Comparison of ENCODE assay signal across 34 cellular contexts in the genomic region with DNA sequence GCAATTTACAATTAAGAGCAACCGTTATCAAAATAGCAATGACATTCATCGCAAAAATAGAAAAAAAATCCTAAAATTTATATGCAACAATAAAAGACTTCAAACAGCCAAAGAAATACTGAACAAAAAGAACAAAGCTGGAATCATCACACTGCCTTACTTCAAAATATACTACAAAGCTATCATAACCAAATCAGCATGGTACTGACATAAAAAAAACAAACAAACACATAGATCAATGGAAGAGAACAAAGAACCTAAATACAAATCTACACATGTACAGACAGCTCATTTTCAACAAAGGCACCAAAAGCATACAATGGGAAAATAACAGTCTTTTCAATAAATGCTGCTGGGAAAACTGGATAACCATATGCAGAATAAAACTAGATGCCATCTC.
"Had no signal": no experiment of that assay in that cellular context is flagged by ENCODE, and none has a peak within 500 bp of the region (broad histone marks: within the 10 kb centered on the region; RNA-seq: fewer than 3 reads in every experiment).

No MANE protein-coding gene starts in this region.

- H3K27ac ChIP-seq: ascending aorta, cardiac muscle cell, SJSA1, VCaP had no signal

- ATAC-seq: Panc1, SK-N-SH treated with all-trans-retinoic acid at 6 μM for 48 hours, T-cell, T-helper 17 cell had no signal

- H3K4me3 ChIP-seq: ascending aorta, cardiac muscle cell, SJSA1 had no signal

- H3K27me3 Mint-ChIP-seq: activated B cell treated with CpG ODN at 0.5 μM for 24 hours; activated CD4-positive, alpha-beta memory T cell treated with anti-CD3 and anti-CD28 coated beads for 36 hours; activated naive CD8-positive, alpha-beta T cell treated with anti-CD3 and anti-CD28 coated beads for 36 hours; T-cell; T-helper 17 cell had no signal

- H3K27ac Mint-ChIP-seq: activated B cell treated with CpG ODN at 0.5 μM for 24 hours; activated CD4-positive, alpha-beta memory T cell treated with anti-CD3 and anti-CD28 coated beads for 36 hours; activated naive CD4-positive, alpha-beta T cell treated with anti-CD3 and anti-CD28 coated beads for 36 hours; activated naive CD8-positive, alpha-beta T cell treated with anti-CD3 and anti-CD28 coated beads for 36 hours; activated T-helper 2 cell treated with anti-CD3 and anti-CD28 coated beads, Interferon-gamma antibody, Interleukin-2, Interleukin-4, amounts not matched to agents 10 μg/mL and 5 μg/mL and 100 μg/mL, durations not matched to agents 14 hours and 24 hours and 36 hours; T-cell; T-helper 17 cell had no signal

- H3K27me3 ChIP-seq: ascending aorta, cardiac muscle cell, SJSA1 had no signal

- H3K4me3 Mint-ChIP-seq: activated B cell treated with CpG ODN at 0.5 μM for 24 hours; activated CD4-positive, alpha-beta memory T cell treated with anti-CD3 and anti-CD28 coated beads for 36 hours; activated naive CD4-positive, alpha-beta T cell treated with anti-CD3 and anti-CD28 coated beads for 36 hours; activated naive CD8-positive, alpha-beta T cell treated with anti-CD3 and anti-CD28 coated beads for 36 hours; T-helper 17 cell had no signal

- H3K4me1 ChIP-seq: ascending aorta, SJSA1 had no signal

- DNase-seq: activated B cell treated with CpG ODN at 0.5 μM for 24 hours; activated CD4-positive, alpha-beta memory T cell treated with anti-CD3 and anti-CD28 coated beads for 36 hours; activated CD4-positive, alpha-beta T cell treated with anti-CD3 and anti-CD28 coated beads for 4 hours; activated CD4-positive, alpha-beta T cell treated with anti-CD3 and anti-CD28 coated beads, Interleukin-2, amount 50 U/mL, for 1 hour; activated CD4-positive, CD25-positive, alpha-beta regulatory T cell treated with anti-CD3 and anti-CD28 coated beads, Interleukin-2, amount 50 U/mL, for 72 hours; activated CD8-positive, alpha-beta memory T cell treated with anti-CD3 and anti-CD28 coated beads, Interleukin-2, amount 50 U/mL, for 4 hours; activated gamma-delta T cell; activated naive CD4-positive, alpha-beta T cell treated with anti-CD3 and anti-CD28 coated beads for 36 hours; activated naive CD8-positive, alpha-beta T cell treated with anti-CD3 and anti-CD28 coated beads for 36 hours; activated T-cell treated with anti-CD3 and anti-CD28 coated beads for 4 hours; activated T-cell treated with anti-CD3 and anti-CD28 coated beads, Interleukin-2, amount 50 U/mL, for 48 hours; amygdala; NCI-H1092 treated with DMSO at 0.1 percent for 48 hours; NCI-H1417; NCI-H146; NCI-H187; NCI-H2029 treated with DMSO at 0.1 percent for 48 hours; NCI-H2107; NCI-H2171; NCI-H2227 treated with DMSO at 0.1 percent for 48 hours; NCI-H446; NCI-H510A treated with DMSO at 0.1 percent for 48 hours; NCI-H526 treated with DMSO at 0.1 percent for 48 hours; NCI-H82; SHP77; T-cell; T-helper 17 cell had no signal
